32 cellular contexts compared by ENCODE assay signal in the genomic region with DNA sequence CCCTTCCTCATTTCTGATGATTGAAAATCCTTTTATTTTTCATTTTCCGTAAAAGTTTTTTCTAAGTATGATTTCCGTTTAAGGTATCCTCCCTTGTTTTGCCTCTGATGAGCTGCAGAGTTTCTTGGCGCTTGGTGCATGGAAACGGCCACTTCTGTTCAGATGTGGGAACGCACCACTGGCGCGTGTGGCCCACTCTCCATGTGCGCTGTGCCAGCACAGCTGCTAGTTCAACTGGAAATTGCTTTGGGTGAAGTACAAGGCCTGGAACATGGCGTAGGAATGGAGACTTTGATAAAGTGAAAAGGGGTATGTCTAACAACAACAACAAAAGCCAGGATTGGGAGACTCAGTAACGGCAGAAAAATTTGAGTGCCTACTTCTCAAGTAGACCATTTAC.
"Had no signal": no experiment of that assay in that cellular context is flagged by ENCODE, and none has a peak within 500 bp of the region (broad histone marks: within the 10 kb centered on the region; RNA-seq: fewer than 3 reads in every experiment).

No MANE protein-coding gene starts in this region.

- H3K4me3 Mint-ChIP-seq: activated CD4-positive, alpha-beta T cell treated with anti-CD3 and anti-CD28 coated beads for 36 hours; activated CD4-positive, alpha-beta T cell treated with anti-CD3 and anti-CD28 coated beads, Interleukin-2, amount 10 ng/mL, durations not matched to agents 7 days and 5 days; activated CD8-positive, alpha-beta T cell treated with anti-CD3 and anti-CD28 coated beads, Interleukin-2, amount 10 ng/mL, durations not matched to agents 7 days and 5 days; activated naive CD4-positive, alpha-beta T cell treated with anti-CD3 and anti-CD28 coated beads, Interleukin-2, amount 50 U/mL, for 24 hours; activated naive CD8-positive, alpha-beta T cell treated with anti-CD3 and anti-CD28 coated beads, Interleukin-2, amount 10 ng/mL, durations not matched to agents 7 days and 5 days; activated T-cell treated with anti-CD3 and anti-CD28 coated beads, Interleukin-2, amount 50 U/mL, for 24 hours; brain; T-helper 1 cell treated with Interleukin-12 subunit alpha and Interleukin-12 subunit beta and Interleukin-4 antibody, amounts not matched to agents 30 μg/mL and 1 μg/mL, for 36 hours; T-helper 2 cell treated with Interferon-gamma antibody and Interleukin-4, amounts not matched to agents 5 μg/mL and 100 μg/mL, for 36 hours had no signal

- H3K27ac Mint-ChIP-seq: activated CD4-positive, alpha-beta T cell treated with anti-CD3 and anti-CD28 coated beads for 36 hours; activated CD4-positive, alpha-beta T cell treated with anti-CD3 and anti-CD28 coated beads, Interleukin-2, amount 10 ng/mL, durations not matched to agents 7 days and 5 days; activated CD8-positive, alpha-beta T cell treated with anti-CD3 and anti-CD28 coated beads, Interleukin-2, amount 10 ng/mL, durations not matched to agents 7 days and 5 days; activated naive CD4-positive, alpha-beta T cell treated with anti-CD3 and anti-CD28 coated beads, Interleukin-2, amount 50 U/mL, for 24 hours; activated naive CD8-positive, alpha-beta T cell treated with anti-CD3 and anti-CD28 coated beads, Interleukin-2, amount 10 ng/mL, durations not matched to agents 7 days and 5 days; activated T-cell treated with anti-CD3 and anti-CD28 coated beads, Interleukin-2, amount 50 U/mL, for 24 hours; activated T-helper 2 cell treated with anti-CD3 and anti-CD28 coated beads, Interferon-gamma antibody, Interleukin-2, Interleukin-4, amounts not matched to agents 10 μg/mL and 5 μg/mL and 100 μg/mL, durations not matched to agents 14 hours and 24 hours and 36 hours; brain; T-helper 1 cell treated with Interleukin-12 subunit alpha and Interleukin-12 subunit beta and Interleukin-4 antibody, amounts not matched to agents 30 μg/mL and 1 μg/mL, for 36 hours; T-helper 2 cell treated with Interferon-gamma antibody and Interleukin-4, amounts not matched to agents 5 μg/mL and 100 μg/mL, for 36 hours had no signal

- H3K36me3 Mint-ChIP-seq: activated naive CD4-positive, alpha-beta T cell treated with anti-CD3 and anti-CD28 coated beads, Interleukin-2, amount 50 U/mL, for 24 hours; activated naive CD8-positive, alpha-beta T cell treated with anti-CD3 and anti-CD28 coated beads, Interleukin-2, amount 10 ng/mL, durations not matched to agents 7 days and 5 days; brain had no signal

- H3K4me2 ChIP-seq: PC-9 had no signal

- H3K4me3 ChIP-seq: PC-9 had no signal

- H2AFZ ChIP-seq: PC-9 had no signal

- H3K27me3 Mint-ChIP-seq: activated CD4-positive, alpha-beta T cell treated with anti-CD3 and anti-CD28 coated beads for 36 hours; activated naive CD4-positive, alpha-beta T cell treated with anti-CD3 and anti-CD28 coated beads, Interleukin-2, amount 50 U/mL, for 24 hours; activated T-cell treated with anti-CD3 and anti-CD28 coated beads, Interleukin-2, amount 50 U/mL, for 24 hours; brain had no signal

- ATAC-seq: activated CD4-positive, alpha-beta T cell treated with anti-CD3 and anti-CD28 coated beads for 36 hours; activated CD4-positive, CD25-positive, alpha-beta regulatory T cell treated with anti-CD3 and anti-CD28 coated beads, Interleukin-2, amount 50 U/mL, for 24 hours; activated CD8-positive, alpha-beta T cell treated with anti-CD3 and anti-CD28 coated beads, Interleukin-2, amount 10 ng/mL, durations not matched to agents 7 days and 5 days had no signal

- FAIRE-seq: bronchial epithelial cell, RCC 7860, TTC549 had no signal

- H3K9me3 Mint-ChIP-seq: activated CD4-positive, alpha-beta T cell treated with anti-CD3 and anti-CD28 coated beads, Interleukin-2, amount 10 ng/mL, durations not matched to agents 7 days and 5 days; activated naive CD4-positive, alpha-beta T cell treated with anti-CD3 and anti-CD28 coated beads, Interleukin-2, amount 50 U/mL, for 24 hours; activated naive CD8-positive, alpha-beta T cell treated with anti-CD3 and anti-CD28 coated beads, Interleukin-2, amount 10 ng/mL, durations not matched to agents 7 days and 5 days; activated T-cell treated with anti-CD3 and anti-CD28 coated beads, Interleukin-2, amount 50 U/mL, for 24 hours; activated T-helper 2 cell treated with anti-CD3 and anti-CD28 coated beads, Interferon-gamma antibody, Interleukin-2, Interleukin-4, amounts not matched to agents 10 μg/mL and 5 μg/mL and 100 μg/mL, durations not matched to agents 14 hours and 24 hours and 36 hours; brain; T-helper 1 cell treated with Interleukin-12 subunit alpha and Interleukin-12 subunit beta and Interleukin-4 antibody, amounts not matched to agents 30 μg/mL and 1 μg/mL, for 36 hours; T-helper 2 cell treated with Interferon-gamma antibody and Interleukin-4, amounts not matched to agents 5 μg/mL and 100 μg/mL, for 36 hours had no signal

- H3K4me1 Mint-ChIP-seq: activated CD4-positive, alpha-beta T cell treated with anti-CD3 and anti-CD28 coated beads for 36 hours; activated CD4-positive, alpha-beta T cell treated with anti-CD3 and anti-CD28 coated beads, Interleukin-2, amount 10 ng/mL, durations not matched to agents 7 days and 5 days; activated naive CD4-positive, alpha-beta T cell treated with anti-CD3 and anti-CD28 coated beads, Interleukin-2, amount 50 U/mL, for 24 hours had no signal

- H3K27ac ChIP-seq: PC-9, RWPE1 had no signal

- DNase-seq: activated CD4-positive, alpha-beta T cell treated with anti-CD3 and anti-CD28 coated beads for 36 hours; activated CD4-positive, alpha-beta T cell treated with anti-CD3 and anti-CD28 coated beads, Interleukin-2, amount 10 ng/mL, durations not matched to agents 7 days and 5 days; activated CD4-positive, alpha-beta T cell treated with anti-CD3 and anti-CD28 coated beads, Interleukin-2, amount 50 U/mL, for 48 hours; activated CD8-positive, alpha-beta T cell treated with anti-CD3 and anti-CD28 coated beads, Interleukin-2, amount 10 ng/mL, durations not matched to agents 7 days and 5 days; activated gamma-delta T cell; activated naive CD4-positive, alpha-beta T cell treated with Interleukin-2 at 50 U/mL for 16 hours; activated naive CD8-positive, alpha-beta T cell treated with anti-CD3 and anti-CD28 coated beads, Interleukin-2, amount 10 ng/mL, durations not matched to agents 7 days and 5 days; activated T-cell treated with anti-CD3 and anti-CD28 coated beads, Interleukin-2, amount 50 U/mL, for 24 hours; amygdala; NCI-H1092 treated with DMSO at 0.1 percent for 48 hours; NCI-H1417; NCI-H146; NCI-H187; NCI-H2029 treated with DMSO at 0.1 percent for 48 hours; NCI-H2107; NCI-H2171; NCI-H510A; NCI-H526; NCI-H748 treated with DMSO at 0.1 percent for 48 hours; NK-92 treated with Interleukin-12 subunit alpha and Interleukin-12 subunit beta, amount 100 ng/mL, for 24 hours; PC-9; Right ventricle myocardium superior had no signal
